ENCODE assay signal across 22 cellular contexts in the genomic region with DNA sequence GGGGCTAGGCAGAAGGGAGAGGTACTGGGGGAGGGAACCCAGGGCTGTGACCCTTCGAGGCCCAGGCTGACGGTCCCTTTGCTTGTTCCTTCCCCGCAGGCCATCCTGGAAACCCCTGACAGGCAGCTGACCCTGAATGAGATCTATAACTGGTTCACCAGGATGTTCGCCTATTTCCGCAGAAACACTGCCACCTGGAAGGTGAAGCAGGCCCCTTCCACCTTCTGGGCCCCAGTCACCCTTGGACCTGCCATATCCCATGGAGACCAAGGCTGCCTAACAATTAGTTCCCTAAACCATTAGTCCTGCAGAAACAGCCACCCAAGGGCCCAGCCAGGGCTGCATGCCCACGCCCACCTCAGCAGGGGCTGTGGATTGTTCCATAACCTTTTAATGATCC. TPM values are rescaled to one million over a fixed set of nuclear protein-coding genes. Genes with fewer than 3 reads are reported as not detected.
A peak's percentile ranks its signal among the peaks of the same experiment; 100 is the strongest.
DNase-seq lines count a peak whose midpoint lies in the region; ATAC-seq, FAIRE-seq and TF ChIP-seq lines count a peak whose summit lies in the region.
"Had no signal": no experiment of that assay in that cellular context is flagged by ENCODE, and none has a peak within 500 bp of the region (broad histone marks: within the 10 kb centered on the region; RNA-seq: fewer than 3 reads in every experiment).

No MANE protein-coding gene starts in this region.

- H3K79me2 ChIP-seq in GM23338 (replicated peaks; ENCODE audit: insufficient read depth) (no peaks in the 10 kb centered on the region), hepatocyte (peaks cover 3% of the 10 kb centered on the region)

- H3K27ac Mint-ChIP-seq in GM23338: no peak overlapping the region
- H3K27ac Mint-ChIP-seq: HFFc6 had no signal

- H4K91ac ChIP-seq in neuronal stem cell (ENCODE audit: low read depth, low read length, poor library complexity): no peak overlapping the region

- H3K9me2 ChIP-seq in GM23338 (ENCODE audit: insufficient read depth) (no peaks in the 10 kb centered on the region), hepatocyte (replicated peaks; ENCODE audit: insufficient read depth) (no peaks in the 10 kb centered on the region)

- H2BK120ac ChIP-seq in neuronal stem cell (ENCODE audit: low read depth, low read length): peak overlapping the region; percentile 63

- H3K23ac ChIP-seq in neuronal stem cell (ENCODE audit: low read depth, low read length, poor library complexity): no peak overlapping the region

- H3K4me2 ChIP-seq in GM23338: peak overlapping the region; percentile 60; the same call in 1 of the 2 replicates
- H3K4me2 ChIP-seq in hepatocyte: no peak overlapping the region
- no peak overlapping the region for H3K4me2 ChIP-seq in neuronal stem cell (ENCODE audit: insufficient read depth, low read length, poor library complexity, severe bottlenecking)

- peaks cover 41% of the 10 kb centered on the region for H3K4me1 Mint-ChIP-seq in GM23338

- H2BK12ac ChIP-seq in neuronal stem cell (ENCODE audit: low read length): no peak overlapping the region

- no peak overlapping the region; the same call in 2 of the 3 replicates for H3K4me3 Mint-ChIP-seq in GM23338
- H3K4me3 Mint-ChIP-seq: CD4-positive, alpha-beta memory T cell; HFFc6 had no signal

- no peaks in the 10 kb centered on the region; the same call in 2 of the 3 replicates for H3K9me3 Mint-ChIP-seq in GM23338
- H3K9me3 Mint-ChIP-seq: CD4-positive, alpha-beta memory T cell; HFFc6 had no signal

- FAIRE-seq in frontal cortex (lab: Jason Lieb, UNC): no peak
- FAIRE-seq: A204.1, D721Med, G401.6, GM12891 had no signal

- no peak overlapping the region for H4K8ac ChIP-seq in neuronal stem cell (ENCODE audit: low read depth, low read length)

- H3K4ac ChIP-seq in neuronal stem cell (ENCODE audit: low read length): no peak overlapping the region

- no peak overlapping the region for H3K9ac ChIP-seq in neuronal stem cell (ENCODE audit: low read depth, low read length, poor library complexity)

- H3F3A ChIP-seq in GM23338 (replicated peaks; ENCODE audit: low read depth): no peaks in the 10 kb centered on the region

- no peak overlapping the region for H2AFZ ChIP-seq in GM23338
- no peak overlapping the region for H2AFZ ChIP-seq in hepatocyte
- no peak overlapping the region for H2AFZ ChIP-seq in neuronal stem cell (ENCODE audit: low read length)

- 89% methylated on average over 6 of the region's 6 CpGs for WGBS in hepatocyte (ENCODE audit: low lambda C conversion rate, missing lambda C conversion rate)
- WGBS in neuronal stem cell (ENCODE audit: extremely low coverage in 2 of 2, insufficient read length in 2 of 2, insufficient replicate concordance in 1 of 2), 2 donors: no CpG with 5 or more reads among the region's 6 CpGs

- ATAC-seq in GM23338 (no peak), GM18511 (IDR thresholded peaks at IDR 0.05; ENCODE audit: unreplicated experiment) (no peak)

- no peak overlapping the region for H3K4me3 ChIP-seq in GM23338
- H3K4me3 ChIP-seq in hepatocyte: no peak overlapping the region
- no peak overlapping the region for H3K4me3 ChIP-seq in neuronal stem cell (ENCODE audit: low read length in 2 of 2)
- H3K4me3 ChIP-seq: HAP-1 had no signal

- no peaks in the 10 kb centered on the region for H3K79me1 ChIP-seq in neuronal stem cell (ENCODE audit: low read depth, low read length)

- H3K14ac ChIP-seq in neuronal stem cell (ENCODE audit: low read length): no peak overlapping the region

- H3K4me1 ChIP-seq in GM23338 (ENCODE audit: insufficient read depth) (peaks cover 18% of the 10 kb centered on the region), hepatocyte (ENCODE audit: insufficient read depth) (peaks cover 17% of the 10 kb centered on the region), neuronal stem cell (ENCODE audit: control insufficient read depth in 2 of 2, insufficient read depth in 1 of 2, low read depth in 1 of 2, low read length in 2 of 2) (peaks cover 2 to 7% of the 10 kb centered on the region in 2 donors)
- H3K4me1 ChIP-seq: HAP-1 had no signal

- H2BK15ac ChIP-seq in neuronal stem cell (ENCODE audit: low read length): no peak overlapping the region

- no peaks in the 10 kb centered on the region for H3K36me3 ChIP-seq in GM23338 (ENCODE audit: insufficient read depth)
- peaks cover 2% of the 10 kb centered on the region for H3K36me3 ChIP-seq in hepatocyte (replicated peaks; ENCODE audit: insufficient read depth, low read depth)
- H3K36me3 ChIP-seq in neuronal stem cell (replicated peaks in 1 of 2; ENCODE audit: control insufficient read depth in 2 of 2, insufficient read depth in 2 of 2, low read length in 2 of 2): peaks cover 44 to 98% of the 10 kb centered on the region in 2 donors

- DNase-seq in GM23338 (ENCODE audit: low spot score) (no peak), NCI-H526 treated with DMSO at 0.1 percent for 48 hours (lab: John Stamatoyannopoulos, UW) (peak; percentile 2), hepatocyte (ENCODE audit: low spot score) (no peak), neuronal stem cell (ENCODE audit: low spot score) (no peak), frontal cortex (ENCODE audit: low spot score in 2 of 2) (no peak)
- DNase-seq in activated CD4-positive, CD25-positive, alpha-beta regulatory T cell treated with anti-CD3 and anti-CD28 coated beads, Interleukin-2, amount 50 U/mL, for 72 hours: no peak
- DNase-seq: BE2C; CD4-positive, alpha-beta memory T cell; COR-L47; DMS153; DMS79 treated with DMSO at 0.1 percent for 48 hours; EL; GOT3; HFFc6; IMR-90 had no signal

- H3K9me3 ChIP-seq in hepatocyte (ENCODE audit: low read depth) (no peaks in the 10 kb centered on the region), neuronal stem cell (replicated peaks in 1 of 2; ENCODE audit: control insufficient read depth in 2 of 2, insufficient read depth in 1 of 2, low read depth in 1 of 2, low read length in 2 of 2) (no peaks in the 10 kb centered on the region)
- H3K9me3 ChIP-seq: BE2C, HAP-1 had no signal

- H3K18ac ChIP-seq in neuronal stem cell (ENCODE audit: low read length): no peak overlapping the region

- H4K20me1 ChIP-seq in GM23338 (replicated peaks; ENCODE audit: insufficient read depth) (no peaks in the 10 kb centered on the region), hepatocyte (ENCODE audit: insufficient read depth, poor library complexity, severe bottlenecking) (peaks cover 4% of the 10 kb centered on the region)

- peaks cover 11% of the 10 kb centered on the region for H3K27me3 Mint-ChIP-seq in GM23338 (ENCODE audit: insufficient read depth, low read depth, poor library complexity)
- H3K27me3 Mint-ChIP-seq: CD4-positive, alpha-beta memory T cell had no signal

- H2BK5ac ChIP-seq in neuronal stem cell (ENCODE audit: low read length): no peak overlapping the region

- H2AK5ac ChIP-seq in neuronal stem cell (ENCODE audit: low read depth, low read length): peak overlapping the region; percentile 30

- H3K36me3 Mint-ChIP-seq in GM23338 (ENCODE audit: low read depth): peaks cover 24% of the 10 kb centered on the region

- no peak overlapping the region for H3K27ac ChIP-seq in GM23338 (ENCODE audit: low read depth)
- peak overlapping the region; percentile 40 for H3K27ac ChIP-seq in hepatocyte
- H3K27ac ChIP-seq in neuronal stem cell (replicated peaks; ENCODE audit: low read length): no peak overlapping the region
- H3K27ac ChIP-seq: C4-2B had no signal

- H3K27me3 ChIP-seq in GM23338 (ENCODE audit: insufficient read depth) (peaks cover 4% of the 10 kb centered on the region; the same call in 1 of the 2 replicates), hepatocyte (no peaks in the 10 kb centered on the region), neuronal stem cell (ENCODE audit: control insufficient read depth in 3 of 3, insufficient read depth in 3 of 3, low read depth in 1 of 3, low read length in 3 of 3) (no peaks in the 10 kb centered on the region)
- H3K27me3 ChIP-seq: BE2C had no signal

- TF ChIP-seq CTCF in GM23338 (conservative IDR thresholded peaks at IDR 0.05; ENCODE audit: low read depth in 2 of 2) (peak in 1 of 2 experiments; percentile 45; a peak in 2 of 4 replicates), hepatocyte (IDR thresholded peaks at IDR 0.05; ENCODE audit: poor library complexity) (no peak)

TF ChIP-seq in GM23338, 12 proteins besides CTCF, POLR2A, EP300 and RAD21 (continues in another document):
- no peak for TF ChIP-seq JUNB (IDR thresholded peaks at IDR 0.05; ENCODE audit: unreplicated experiment)
- no peak for TF ChIP-seq ZNF331 (CRISPR knock-in tag; IDR thresholded peaks at IDR 0.05; ENCODE audit: low read depth)
- TF ChIP-seq STAT1 (IDR thresholded peaks at IDR 0.05; ENCODE audit: unreplicated experiment): no peak
- TF ChIP-seq EZH2phosphoT487 (IDR thresholded peaks at IDR 0.05; ENCODE audit: unreplicated experiment): no peak
- no peak for TF ChIP-seq EZH2 (IDR thresholded peaks at IDR 0.05; ENCODE audit: low read depth, unreplicated experiment)

RNA-seq across cellular contexts. Expression of a gene that starts 44.9 kb away (rescaled TPM):
- total RNA-seq in GM23338 (2014; rRNA removed; shearing (Covaris generic)): 9.7 and 13.5 TPM in 2 replicates
- 5.1 and 6.3 TPM in 2 replicates for polyA plus RNA-seq in GM23338 (2016; fragmentation: Nextera tagmentation; extraction: Ambion mirVana)
- total RNA-seq in hepatocyte: 18.0 and 24.3 TPM in 2 replicates
- polyA plus RNA-seq in hepatocyte: 79.9 and 87.8 TPM in 2 replicates
- polyA plus RNA-seq in neuronal stem cell (2013, experiment 1 of 2): 43.1 TPM
- polyA plus RNA-seq in neuronal stem cell (2013, experiment 2 of 2): 44.6 TPM
- 0.82 TPM for total RNA-seq in frontal cortex

RNA-seq across cellular contexts. Expression of a gene that starts 47.1 kb away (rescaled TPM):
- 41.5 and 51.4 TPM in 2 replicates for total RNA-seq in GM23338 (2014; rRNA removed; shearing (Covaris generic))
- polyA plus RNA-seq in GM23338 (2016; fragmentation: Nextera tagmentation; extraction: Ambion mirVana): 2.8 and 3.4 TPM in 2 replicates
- total RNA-seq in hepatocyte: 106 and 115 TPM in 2 replicates
- 28.2 and 45.2 TPM in 2 replicates for polyA plus RNA-seq in hepatocyte
- 73.1 TPM for polyA plus RNA-seq in neuronal stem cell (2013, experiment 1 of 2)
- polyA plus RNA-seq in neuronal stem cell (2013, experiment 2 of 2): 65.6 TPM
- total RNA-seq in frontal cortex: 11.4 TPM
- total RNA-seq: CD4-positive, alpha-beta memory T cell had no signal
- polyA plus RNA-seq: CD4-positive, alpha-beta memory T cell had no signal
